1 cellular context compared by ENCODE assay signal in the genomic region with DNA sequence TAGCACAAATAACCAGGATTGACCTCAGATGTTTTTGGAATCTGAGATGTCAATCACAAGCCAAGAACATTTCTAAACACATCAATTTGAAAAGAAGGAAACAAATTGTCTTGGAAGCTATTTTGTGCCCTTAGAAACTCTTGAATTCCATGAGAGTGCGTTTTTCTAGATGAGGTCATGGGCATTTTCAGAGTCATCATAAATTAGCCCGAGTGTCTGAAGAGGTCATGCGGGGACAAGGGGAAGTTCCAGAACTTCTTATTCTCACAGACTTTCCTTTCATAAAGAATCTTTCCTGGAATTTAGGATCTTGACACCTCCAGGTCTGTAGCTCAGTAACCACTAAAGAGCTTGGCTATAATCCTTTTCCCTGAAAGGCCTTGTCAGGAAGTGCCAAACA.
TF ChIP-seq lines count a peak whose summit lies in the region.

No MANE protein-coding gene starts in this region.

TF ChIP-seq in K562, 482 proteins besides CTCF, POLR2A, EP300 and RAD21 (continued from another document and continues in another):
- TF ChIP-seq, protein P1, sequence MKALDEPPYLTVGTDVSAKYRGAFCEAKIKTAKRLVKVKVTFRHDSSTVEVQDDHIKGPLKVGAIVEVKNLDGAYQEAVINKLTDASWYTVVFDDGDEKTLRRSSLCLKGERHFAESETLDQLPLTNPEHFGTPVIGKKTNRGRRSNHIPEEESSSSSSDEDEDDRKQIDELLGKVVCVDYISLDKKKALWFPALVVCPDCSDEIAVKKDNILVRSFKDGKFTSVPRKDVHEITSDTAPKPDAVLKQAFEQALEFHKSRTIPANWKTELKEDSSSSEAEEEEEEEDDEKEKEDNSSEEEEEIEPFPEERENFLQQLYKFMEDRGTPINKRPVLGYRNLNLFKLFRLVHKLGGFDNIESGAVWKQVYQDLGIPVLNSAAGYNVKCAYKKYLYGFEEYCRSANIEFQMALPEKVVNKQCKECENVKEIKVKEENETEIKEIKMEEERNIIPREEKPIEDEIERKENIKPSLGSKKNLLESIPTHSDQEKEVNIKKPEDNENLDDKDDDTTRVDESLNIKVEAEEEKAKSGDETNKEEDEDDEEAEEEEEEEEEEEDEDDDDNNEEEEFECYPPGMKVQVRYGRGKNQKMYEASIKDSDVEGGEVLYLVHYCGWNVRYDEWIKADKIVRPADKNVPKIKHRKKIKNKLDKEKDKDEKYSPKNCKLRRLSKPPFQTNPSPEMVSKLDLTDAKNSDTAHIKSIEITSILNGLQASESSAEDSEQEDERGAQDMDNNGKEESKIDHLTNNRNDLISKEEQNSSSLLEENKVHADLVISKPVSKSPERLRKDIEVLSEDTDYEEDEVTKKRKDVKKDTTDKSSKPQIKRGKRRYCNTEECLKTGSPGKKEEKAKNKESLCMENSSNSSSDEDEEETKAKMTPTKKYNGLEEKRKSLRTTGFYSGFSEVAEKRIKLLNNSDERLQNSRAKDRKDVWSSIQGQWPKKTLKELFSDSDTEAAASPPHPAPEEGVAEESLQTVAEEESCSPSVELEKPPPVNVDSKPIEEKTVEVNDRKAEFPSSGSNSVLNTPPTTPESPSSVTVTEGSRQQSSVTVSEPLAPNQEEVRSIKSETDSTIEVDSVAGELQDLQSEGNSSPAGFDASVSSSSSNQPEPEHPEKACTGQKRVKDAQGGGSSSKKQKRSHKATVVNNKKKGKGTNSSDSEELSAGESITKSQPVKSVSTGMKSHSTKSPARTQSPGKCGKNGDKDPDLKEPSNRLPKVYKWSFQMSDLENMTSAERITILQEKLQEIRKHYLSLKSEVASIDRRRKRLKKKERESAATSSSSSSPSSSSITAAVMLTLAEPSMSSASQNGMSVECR (CRISPR knock-in tag; IDR thresholded peaks at IDR 0.05): no peak
- TF ChIP-seq SRSF3 (IDR thresholded peaks at IDR 0.05; ENCODE audit: insufficient read depth, low read length): no peak
- no peak for TF ChIP-seq ZNF408 (CRISPR knock-in tag; IDR thresholded peaks at IDR 0.05; ENCODE audit: low read depth)
- TF ChIP-seq, protein P2, sequence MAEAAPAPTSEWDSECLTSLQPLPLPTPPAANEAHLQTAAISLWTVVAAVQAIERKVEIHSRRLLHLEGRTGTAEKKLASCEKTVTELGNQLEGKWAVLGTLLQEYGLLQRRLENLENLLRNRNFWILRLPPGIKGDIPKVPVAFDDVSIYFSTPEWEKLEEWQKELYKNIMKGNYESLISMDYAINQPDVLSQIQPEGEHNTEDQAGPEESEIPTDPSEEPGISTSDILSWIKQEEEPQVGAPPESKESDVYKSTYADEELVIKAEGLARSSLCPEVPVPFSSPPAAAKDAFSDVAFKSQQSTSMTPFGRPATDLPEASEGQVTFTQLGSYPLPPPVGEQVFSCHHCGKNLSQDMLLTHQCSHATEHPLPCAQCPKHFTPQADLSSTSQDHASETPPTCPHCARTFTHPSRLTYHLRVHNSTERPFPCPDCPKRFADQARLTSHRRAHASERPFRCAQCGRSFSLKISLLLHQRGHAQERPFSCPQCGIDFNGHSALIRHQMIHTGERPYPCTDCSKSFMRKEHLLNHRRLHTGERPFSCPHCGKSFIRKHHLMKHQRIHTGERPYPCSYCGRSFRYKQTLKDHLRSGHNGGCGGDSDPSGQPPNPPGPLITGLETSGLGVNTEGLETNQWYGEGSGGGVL (CRISPR knock-in tag; IDR thresholded peaks at IDR 0.05): no peak
- TF ChIP-seq ZNF507 (tag; conservative IDR thresholded peaks at IDR 0.05): no peak
- no peak for TF ChIP-seq ZNF75A (CRISPR knock-in tag; IDR thresholded peaks at IDR 0.05)
- no peak for TF ChIP-seq TGIF2 (CRISPR knock-in tag; IDR thresholded peaks at IDR 0.05)
- no peak for TF ChIP-seq CAMTA2 (CRISPR knock-in tag; conservative IDR thresholded peaks at IDR 0.05)
- TF ChIP-seq SIN3A (IDR thresholded peaks at IDR 0.05; ENCODE audit: borderline replicate concordance in 2 of 2, control insufficient read depth in 1 of 2, low read depth in 2 of 2, low read length in 2 of 2): no peak
- TF ChIP-seq ELF1 (tag; IDR thresholded peaks at IDR 0.05): peak; percentile 39; the same call in 1 of the 2 replicates
- TF ChIP-seq LARP7 (IDR thresholded peaks at IDR 0.05): no peak
- TF ChIP-seq JUND (IDR thresholded peaks at IDR 0.05; ENCODE audit: borderline replicate concordance, low read depth, low read length): peak; percentile 88
- peak; percentile 96; the same call in 2 of the 3 replicates for TF ChIP-seq JUND (tag; IDR thresholded peaks at IDR 0.05; ENCODE audit: borderline replicate concordance, low read depth, low read length)
- peak; percentile 35; the same call in 1 of the 2 replicates for TF ChIP-seq NR2C1 (IDR thresholded peaks at IDR 0.05)
- peak; percentile 34; the same call in 1 of the 2 replicates for TF ChIP-seq NR2C1 (tag; IDR thresholded peaks at IDR 0.05)
- TF ChIP-seq SIX5 (IDR thresholded peaks at IDR 0.05; ENCODE audit: borderline replicate concordance in 1 of 2, insufficient read depth in 1 of 2, low read depth in 1 of 2, low read length in 2 of 2): no peak
- TF ChIP-seq FOXP1 (CRISPR knock-in tag; IDR thresholded peaks at IDR 0.05): no peak
- TF ChIP-seq, protein P3, sequence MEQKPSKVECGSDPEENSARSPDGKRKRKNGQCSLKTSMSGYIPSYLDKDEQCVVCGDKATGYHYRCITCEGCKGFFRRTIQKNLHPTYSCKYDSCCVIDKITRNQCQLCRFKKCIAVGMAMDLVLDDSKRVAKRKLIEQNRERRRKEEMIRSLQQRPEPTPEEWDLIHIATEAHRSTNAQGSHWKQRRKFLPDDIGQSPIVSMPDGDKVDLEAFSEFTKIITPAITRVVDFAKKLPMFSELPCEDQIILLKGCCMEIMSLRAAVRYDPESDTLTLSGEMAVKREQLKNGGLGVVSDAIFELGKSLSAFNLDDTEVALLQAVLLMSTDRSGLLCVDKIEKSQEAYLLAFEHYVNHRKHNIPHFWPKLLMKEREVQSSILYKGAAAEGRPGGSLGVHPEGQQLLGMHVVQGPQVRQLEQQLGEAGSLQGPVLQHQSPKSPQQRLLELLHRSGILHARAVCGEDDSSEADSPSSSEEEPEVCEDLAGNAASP (IDR thresholded peaks at IDR 0.05): peak; percentile 99
- TF ChIP-seq, protein P4, sequence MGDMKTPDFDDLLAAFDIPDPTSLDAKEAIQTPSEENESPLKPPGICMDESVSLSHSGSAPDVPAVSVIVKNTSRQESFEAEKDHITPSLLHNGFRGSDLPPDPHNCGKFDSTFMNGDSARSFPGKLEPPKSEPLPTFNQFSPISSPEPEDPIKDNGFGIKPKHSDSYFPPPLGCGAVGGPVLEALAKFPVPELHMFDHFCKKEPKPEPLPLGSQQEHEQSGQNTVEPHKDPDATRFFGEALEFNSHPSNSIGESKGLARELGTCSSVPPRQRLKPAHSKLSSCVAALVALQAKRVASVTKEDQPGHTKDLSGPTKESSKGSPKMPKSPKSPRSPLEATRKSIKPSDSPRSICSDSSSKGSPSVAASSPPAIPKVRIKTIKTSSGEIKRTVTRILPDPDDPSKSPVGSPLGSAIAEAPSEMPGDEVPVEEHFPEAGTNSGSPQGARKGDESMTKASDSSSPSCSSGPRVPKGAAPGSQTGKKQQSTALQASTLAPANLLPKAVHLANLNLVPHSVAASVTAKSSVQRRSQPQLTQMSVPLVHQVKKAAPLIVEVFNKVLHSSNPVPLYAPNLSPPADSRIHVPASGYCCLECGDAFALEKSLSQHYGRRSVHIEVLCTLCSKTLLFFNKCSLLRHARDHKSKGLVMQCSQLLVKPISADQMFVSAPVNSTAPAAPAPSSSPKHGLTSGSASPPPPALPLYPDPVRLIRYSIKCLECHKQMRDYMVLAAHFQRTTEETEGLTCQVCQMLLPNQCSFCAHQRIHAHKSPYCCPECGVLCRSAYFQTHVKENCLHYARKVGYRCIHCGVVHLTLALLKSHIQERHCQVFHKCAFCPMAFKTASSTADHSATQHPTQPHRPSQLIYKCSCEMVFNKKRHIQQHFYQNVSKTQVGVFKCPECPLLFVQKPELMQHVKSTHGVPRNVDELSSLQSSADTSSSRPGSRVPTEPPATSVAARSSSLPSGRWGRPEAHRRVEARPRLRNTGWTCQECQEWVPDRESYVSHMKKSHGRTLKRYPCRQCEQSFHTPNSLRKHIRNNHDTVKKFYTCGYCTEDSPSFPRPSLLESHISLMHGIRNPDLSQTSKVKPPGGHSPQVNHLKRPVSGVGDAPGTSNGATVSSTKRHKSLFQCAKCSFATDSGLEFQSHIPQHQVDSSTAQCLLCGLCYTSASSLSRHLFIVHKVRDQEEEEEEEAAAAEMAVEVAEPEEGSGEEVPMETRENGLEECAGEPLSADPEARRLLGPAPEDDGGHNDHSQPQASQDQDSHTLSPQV (IDR thresholded peaks at IDR 0.05): 0 out of 2 replicates have a peak, but pooled peaks have one; percentile 32
- no peak for TF ChIP-seq ZKSCAN1 (IDR thresholded peaks at IDR 0.05; ENCODE audit: low read depth, low read length)
- TF ChIP-seq, protein P5, sequence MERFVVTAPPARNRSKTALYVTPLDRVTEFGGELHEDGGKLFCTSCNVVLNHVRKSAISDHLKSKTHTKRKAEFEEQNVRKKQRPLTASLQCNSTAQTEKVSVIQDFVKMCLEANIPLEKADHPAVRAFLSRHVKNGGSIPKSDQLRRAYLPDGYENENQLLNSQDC (CRISPR knock-in tag; IDR thresholded peaks at IDR 0.05): no peak
- TF ChIP-seq ELF2 (CRISPR knock-in tag; IDR thresholded peaks at IDR 0.05): no peak
- no peak for TF ChIP-seq RAD51 (IDR thresholded peaks at IDR 0.05; ENCODE audit: borderline replicate concordance, low read depth)
- TF ChIP-seq ETV1 (tag; conservative IDR thresholded peaks at IDR 0.05; ENCODE audit: low read depth): peak; percentile 67
- no peak for TF ChIP-seq DDX20 (tag; IDR thresholded peaks at IDR 0.05; ENCODE audit: low read depth)
- TF ChIP-seq NR2C2 (CRISPR knock-in tag; IDR thresholded peaks at IDR 0.05): no peak
- TF ChIP-seq NR2C2 (tag; IDR thresholded peaks at IDR 0.05): peak; percentile 72; the same call in 1 of the 2 replicates
- no peak for TF ChIP-seq ZNF668 (CRISPR knock-in tag; IDR thresholded peaks at IDR 0.05)
- TF ChIP-seq, protein P6, sequence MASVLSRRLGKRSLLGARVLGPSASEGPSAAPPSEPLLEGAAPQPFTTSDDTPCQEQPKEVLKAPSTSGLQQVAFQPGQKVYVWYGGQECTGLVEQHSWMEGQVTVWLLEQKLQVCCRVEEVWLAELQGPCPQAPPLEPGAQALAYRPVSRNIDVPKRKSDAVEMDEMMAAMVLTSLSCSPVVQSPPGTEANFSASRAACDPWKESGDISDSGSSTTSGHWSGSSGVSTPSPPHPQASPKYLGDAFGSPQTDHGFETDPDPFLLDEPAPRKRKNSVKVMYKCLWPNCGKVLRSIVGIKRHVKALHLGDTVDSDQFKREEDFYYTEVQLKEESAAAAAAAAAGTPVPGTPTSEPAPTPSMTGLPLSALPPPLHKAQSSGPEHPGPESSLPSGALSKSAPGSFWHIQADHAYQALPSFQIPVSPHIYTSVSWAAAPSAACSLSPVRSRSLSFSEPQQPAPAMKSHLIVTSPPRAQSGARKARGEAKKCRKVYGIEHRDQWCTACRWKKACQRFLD (CRISPR knock-in tag; IDR thresholded peaks at IDR 0.05): no peak
- TF ChIP-seq, protein P7, sequence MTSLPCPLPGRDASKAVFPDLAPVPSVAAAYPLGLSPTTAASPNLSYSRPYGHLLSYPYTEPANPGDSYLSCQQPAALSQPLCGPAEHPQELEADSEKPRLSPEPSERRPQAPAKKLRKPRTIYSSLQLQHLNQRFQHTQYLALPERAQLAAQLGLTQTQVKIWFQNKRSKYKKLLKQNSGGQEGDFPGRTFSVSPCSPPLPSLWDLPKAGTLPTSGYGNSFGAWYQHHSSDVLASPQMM (CRISPR knock-in tag; IDR thresholded peaks at IDR 0.05): no peak
- TF ChIP-seq NFIC (IDR thresholded peaks at IDR 0.05): no peak
- TF ChIP-seq ZNF785 (CRISPR knock-in tag; IDR thresholded peaks at IDR 0.05): no peak
- TF ChIP-seq, protein P8, sequence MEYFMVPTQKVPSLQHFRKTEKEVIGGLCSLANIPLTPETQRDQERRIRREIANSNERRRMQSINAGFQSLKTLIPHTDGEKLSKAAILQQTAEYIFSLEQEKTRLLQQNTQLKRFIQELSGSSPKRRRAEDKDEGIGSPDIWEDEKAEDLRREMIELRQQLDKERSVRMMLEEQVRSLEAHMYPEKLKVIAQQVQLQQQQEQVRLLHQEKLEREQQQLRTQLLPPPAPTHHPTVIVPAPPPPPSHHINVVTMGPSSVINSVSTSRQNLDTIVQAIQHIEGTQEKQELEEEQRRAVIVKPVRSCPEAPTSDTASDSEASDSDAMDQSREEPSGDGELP (CRISPR knock-in tag; IDR thresholded peaks at IDR 0.05; ENCODE audit: borderline replicate concordance): no peak
- peak; percentile 39 for TF ChIP-seq RBBP5 (IDR thresholded peaks at IDR 0.05; ENCODE audit: borderline replicate concordance, insufficient read depth, low read length, poor library complexity, severe bottlenecking)
- no peak for TF ChIP-seq ZNF76 (CRISPR knock-in tag; IDR thresholded peaks at IDR 0.05; ENCODE audit: borderline replicate concordance)
- no peak for TF ChIP-seq PML (IDR thresholded peaks at IDR 0.05; ENCODE audit: low read length)
- no peak for TF ChIP-seq GATA2 (CRISPR knock-in tag; IDR thresholded peaks at IDR 0.05)
- TF ChIP-seq U2AF2 (optimal IDR thresholded peaks at IDR 0.05; ENCODE audit: low read depth, low read length): no peak
- TF ChIP-seq, protein P9, sequence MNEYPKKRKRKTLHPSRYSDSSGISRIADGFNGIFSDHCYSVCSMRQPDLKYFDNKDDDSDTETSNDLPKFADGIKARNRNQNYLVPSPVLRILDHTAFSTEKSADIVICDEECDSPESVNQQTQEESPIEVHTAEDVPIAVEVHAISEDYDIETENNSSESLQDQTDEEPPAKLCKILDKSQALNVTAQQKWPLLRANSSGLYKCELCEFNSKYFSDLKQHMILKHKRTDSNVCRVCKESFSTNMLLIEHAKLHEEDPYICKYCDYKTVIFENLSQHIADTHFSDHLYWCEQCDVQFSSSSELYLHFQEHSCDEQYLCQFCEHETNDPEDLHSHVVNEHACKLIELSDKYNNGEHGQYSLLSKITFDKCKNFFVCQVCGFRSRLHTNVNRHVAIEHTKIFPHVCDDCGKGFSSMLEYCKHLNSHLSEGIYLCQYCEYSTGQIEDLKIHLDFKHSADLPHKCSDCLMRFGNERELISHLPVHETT (CRISPR knock-in tag; conservative IDR thresholded peaks at IDR 0.05 in 1 of 2, IDR thresholded peaks at IDR 0.05 in 1 of 2): peak in 1 of 2 experiments; percentile 49; a peak in 1 of 4 replicates
- TF ChIP-seq, protein P10, sequence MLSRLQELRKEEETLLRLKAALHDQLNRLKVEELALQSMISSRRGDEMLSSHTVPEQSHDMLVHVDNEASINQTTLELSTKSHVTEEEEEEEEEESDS (CRISPR knock-in tag; IDR thresholded peaks at IDR 0.05): no peak
- TF ChIP-seq NCOA2 (IDR thresholded peaks at IDR 0.05; ENCODE audit: partially characterized antibody in 2 of 2): peak in 1 of 2 experiments; percentile 16
- no peak for TF ChIP-seq FUS (optimal IDR thresholded peaks at IDR 0.05; ENCODE audit: low read depth, low read length)
- no peak for TF ChIP-seq EWSR1 (IDR thresholded peaks at IDR 0.05; ENCODE audit: borderline replicate concordance, low read depth, partially characterized antibody)
- peak; percentile 54; the same call in 1 of the 2 replicates for TF ChIP-seq TEAD4 (IDR thresholded peaks at IDR 0.05; ENCODE audit: low read length)
- no peak for TF ChIP-seq TEAD4 (CRISPR knock-in tag; IDR thresholded peaks at IDR 0.05; ENCODE audit: borderline replicate concordance)
- TF ChIP-seq HDAC3 (IDR thresholded peaks at IDR 0.05; ENCODE audit: borderline replicate concordance, partially characterized antibody): peak; percentile 31
- no peak for TF ChIP-seq ZNF77 (CRISPR knock-in tag; IDR thresholded peaks at IDR 0.05)
